ENCODE assay signal across 10 cellular contexts in genomic region chr5:140242099-140242498, GRCh38.
DNase-seq lines count a peak whose midpoint lies in the region; FAIRE-seq and TF ChIP-seq lines count a peak whose summit lies in the region.
"Had no signal": no experiment of that assay in that cellular context is flagged by ENCODE, and none has a peak within 500 bp of the region (broad histone marks: within the 10 kb centered on the region; RNA-seq: fewer than 3 reads in every experiment).

No MANE protein-coding gene starts in this region.

- BruUV-seq in PC-9 (replicated peaks; lab: Mats Ljungman, UMichigan), result no TSS peak

- CTCF ChIA-PET in PC-9 (lab: Charles Lee), result interaction anchor here (0.5 to 1.0 kb wide), 2 partner anchors 19 to 64 kb away, joined by 5 to 13 read pairs; no protein-coding TSS in a partner anchor

- no peak for DNase-seq in caudate nucleus (lab: John Stamatoyannopoulos, UW)
- DNase-seq in kidney, result no peak
- DNase-seq in thyroid gland, result no peak
- DNase-seq in midbrain (lab: John Stamatoyannopoulos, UW), result no peak
- no peak for DNase-seq in PC-9
- DNase-seq in activated naive CD4-positive, alpha-beta T cell treated with Interleukin-2 at 50 U/mL for 16 hours, result no peak
- DNase-seq: activated naive CD4-positive, alpha-beta T cell had no signal

- H3F3A ChIP-seq in Loucy (ENCODE audit: low read depth) (no peaks in the 10 kb centered on the region), PC-9 (ENCODE audit: insufficient read depth, low read depth) (peaks cover 25% of the 10 kb centered on the region; the same call in 1 of the 2 replicates)

- H4K20me1 ChIP-seq in Loucy (ENCODE audit: insufficient read depth, low read length, poor library complexity, severe bottlenecking) (no peaks in the 10 kb centered on the region), PC-9 (ENCODE audit: insufficient read depth) (no peaks in the 10 kb centered on the region)

- intact Hi-C loops in kidney (cut with DNase I), result no loop called here
- intact Hi-C loops in thyroid gland (cut with DNase I), result loop anchor here (5.0 to 10.0 kb wide), 2 partner anchors 105 to 453 kb away; partner anchors contain the start of genes HARS1, HARS2 and HBEGF
- intact Hi-C loops in PC-9 (cut with micrococcal nuclease; ENCODE audit: unreplicated experiment), result loop anchor here (5.0 kb wide), 3 partner anchors 65 to 475 kb away; partner anchors contain the start of genes CD14 and CYSTM1

- H3K27ac ChIP-seq in caudate nucleus (ENCODE audit: low read depth, low read length) (peak overlapping the region; percentile 82), kidney (ENCODE audit: low read depth in 2 of 2, low read length in 2 of 2) (peak overlapping the region; percentile 78 to 94), thyroid gland (peak overlapping the region; percentile 54 to 87 (median 84)), PC-9 (no peak overlapping the region)

- H2AFZ ChIP-seq in Loucy (ENCODE audit: low read length), result no peak overlapping the region
- no peak overlapping the region for H2AFZ ChIP-seq in PC-9

- H3K9ac ChIP-seq in Loucy (ENCODE audit: low read depth, low read length, poor library complexity, severe bottlenecking) (no peak overlapping the region), kidney (ENCODE audit: low read length in 2 of 2) (peak overlapping the region in 1 of 2 donors; percentile 21)

- H3K4me1 ChIP-seq in Loucy (ENCODE audit: insufficient read depth, low read length, poor library complexity, severe bottlenecking) (no peaks in the 10 kb centered on the region), kidney (ENCODE audit: control insufficient read depth in 1 of 2, insufficient read depth in 1 of 2, low read depth in 1 of 2, low read length in 2 of 2) (peaks cover 37 to 39% of the 10 kb centered on the region in 2 donors), thyroid gland (peaks cover 47 to 67% of the 10 kb centered on the region in 2 donors), PC-9 (replicated peaks; ENCODE audit: insufficient read depth) (peaks cover 37% of the 10 kb centered on the region)

- H3K4me3 ChIP-seq in Loucy (ENCODE audit: low read length, poor library complexity, severe bottlenecking) (no peak overlapping the region), kidney (ENCODE audit: low read length in 2 of 2) (no peak overlapping the region), thyroid gland (replicated peaks in 1 of 3) (no peak overlapping the region), PC-9 (no peak overlapping the region)
- H3K4me3 ChIP-seq: mucosa of descending colon had no signal

- POLR2A ChIA-PET in PC-9 (lab: Charles Lee; ENCODE audit: unreplicated experiment), result no interaction called here

- H3K36me3 ChIP-seq in Loucy (ENCODE audit: insufficient read depth, low read length), result peaks cover 20% of the 10 kb centered on the region; the same call in 1 of the 2 replicates
- peaks cover 5 to 8% of the 10 kb centered on the region in 2 donors for H3K36me3 ChIP-seq in kidney (ENCODE audit: control insufficient read depth in 1 of 2, insufficient read depth in 2 of 2, low read length in 2 of 2)
- H3K36me3 ChIP-seq in thyroid gland, result no peaks in the 10 kb centered on the region
- 0 out of 2 replicates have a peak, but pooled peaks cover 3% of the 10 kb centered on the region for H3K36me3 ChIP-seq in PC-9 (ENCODE audit: low read depth)

- H3K27me3 ChIP-seq in Loucy (ENCODE audit: insufficient read depth, low read length, poor library complexity, severe bottlenecking) (no peaks in the 10 kb centered on the region), thyroid gland (no peaks in the 10 kb centered on the region), PC-9 (ENCODE audit: insufficient read depth, low read depth) (no peaks in the 10 kb centered on the region)

- TF ChIP-seq CTCF in Loucy (conservative IDR thresholded peaks at IDR 0.05; ENCODE audit: low read length) (peak; percentile 27), kidney (IDR thresholded peaks at IDR 0.05; ENCODE audit: borderline replicate concordance, extremely low read depth, insufficient read depth) (no peak), thyroid gland (IDR thresholded peaks at IDR 0.05) (no peak), PC-9 (conservative IDR thresholded peaks at IDR 0.05) (no peak; the same call in 1 of the 2 replicates)

- 74 to 88% methylated on average over 5 of the region's 5 CpGs for WGBS in thyroid gland, 2 donors

- FAIRE-seq in kidney (lab: Jason Lieb, UNC), result no peak
- FAIRE-seq: TTC549 had no signal

- H3K4me2 ChIP-seq in Loucy (ENCODE audit: low read depth, low read length, poor library complexity, severe bottlenecking), result no peak overlapping the region
- H3K4me2 ChIP-seq in PC-9, result no peak overlapping the region

- H3K9me2 ChIP-seq in Loucy (replicated peaks; ENCODE audit: low read depth, low read length) (no peaks in the 10 kb centered on the region), PC-9 (ENCODE audit: insufficient read depth) (no peaks in the 10 kb centered on the region)

- no peak for TF ChIP-seq POLR2A in thyroid gland (IDR thresholded peaks at IDR 0.05)

- H3K9me3 ChIP-seq in Loucy (ENCODE audit: insufficient read depth, low read depth, low read length) (no peaks in the 10 kb centered on the region), kidney (ENCODE audit: control insufficient read depth in 1 of 2, low read length in 2 of 2) (no peaks in the 10 kb centered on the region), thyroid gland (no peaks in the 10 kb centered on the region), PC-9 (ENCODE audit: insufficient read depth, low read depth) (no peaks in the 10 kb centered on the region)
- H3K9me3 ChIP-seq: mucosa of descending colon had no signal

- H3K79me2 ChIP-seq in Loucy (ENCODE audit: insufficient read depth, low read length) (no peaks in the 10 kb centered on the region), PC-9 (ENCODE audit: low read depth) (no peaks in the 10 kb centered on the region; the same call in 1 of the 2 replicates)
